ENCODE assay signal across 1 cellular context in genomic region chr16:53766304-53767016, GRCh38.
A peak's percentile ranks its signal among the peaks of the same experiment; 100 is the strongest.
TF ChIP-seq lines count a peak whose summit lies in the region.

No MANE protein-coding gene starts in this region.

TF ChIP-seq in HepG2, 621 proteins besides CTCF, POLR2A, EP300 and RAD21 (continued from another document and continues in another):
- no peak for TF ChIP-seq AFF4 (CRISPR knock-in tag; IDR thresholded peaks at IDR 0.05)
- TF ChIP-seq, protein P1, sequence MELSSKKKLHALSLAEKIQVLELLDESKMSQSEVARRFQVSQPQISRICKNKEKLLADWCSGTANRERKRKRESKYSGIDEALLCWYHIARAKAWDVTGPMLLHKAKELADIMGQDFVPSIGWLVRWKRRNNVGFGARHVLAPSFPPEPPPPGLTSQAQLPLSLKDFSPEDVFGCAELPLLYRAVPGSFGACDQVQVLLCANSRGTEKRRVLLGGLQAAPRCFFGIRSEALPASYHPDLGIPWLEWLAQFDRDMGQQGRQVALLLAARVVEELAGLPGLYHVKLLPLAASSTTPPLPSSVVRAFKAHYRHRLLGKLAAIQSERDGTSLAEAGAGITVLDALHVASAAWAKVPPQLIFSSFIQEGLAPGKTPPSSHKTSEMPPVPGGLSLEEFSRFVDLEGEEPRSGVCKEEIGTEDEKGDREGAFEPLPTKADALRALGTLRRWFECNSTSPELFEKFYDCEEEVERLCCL (CRISPR knock-in tag; IDR thresholded peaks at IDR 0.05; ENCODE audit: borderline replicate concordance) = no peak
- no peak for TF ChIP-seq ZFP62 (CRISPR knock-in tag; IDR thresholded peaks at IDR 0.05)
- peak; percentile 18; the same call in 1 of the 2 replicates for TF ChIP-seq ZNF710 (CRISPR knock-in tag; IDR thresholded peaks at IDR 0.05; ENCODE audit: borderline replicate concordance)
- no peak for TF ChIP-seq ZNF34 (CRISPR knock-in tag; IDR thresholded peaks at IDR 0.05; ENCODE audit: borderline replicate concordance)
- TF ChIP-seq ZNF629 (CRISPR knock-in tag; conservative IDR thresholded peaks at IDR 0.05) = peak; percentile 99
- TF ChIP-seq IKZF5 (CRISPR knock-in tag; IDR thresholded peaks at IDR 0.05) = peak; percentile 92
- TF ChIP-seq FOXJ3 (CRISPR knock-in tag; IDR thresholded peaks at IDR 0.05; ENCODE audit: borderline replicate concordance) = no peak
- no peak for TF ChIP-seq ZNF354B (CRISPR knock-in tag; IDR thresholded peaks at IDR 0.05)
- TF ChIP-seq HOMEZ (CRISPR knock-in tag; IDR thresholded peaks at IDR 0.05; ENCODE audit: low read depth) = peak; percentile 100
- TF ChIP-seq SMYD3 (CRISPR knock-in tag; IDR thresholded peaks at IDR 0.05) = no peak
- no peak for TF ChIP-seq HDAC6 (IDR thresholded peaks at IDR 0.05; ENCODE audit: low read depth, low read length)
- TF ChIP-seq NFKB2 (CRISPR knock-in tag; IDR thresholded peaks at IDR 0.05; ENCODE audit: borderline replicate concordance) = no peak
- TF ChIP-seq ZBTB8A (CRISPR knock-in tag; IDR thresholded peaks at IDR 0.05; ENCODE audit: borderline replicate concordance, low read depth) = no peak
- no peak for TF ChIP-seq ZNF432 (CRISPR knock-in tag; IDR thresholded peaks at IDR 0.05; ENCODE audit: borderline replicate concordance)
- no peak for TF ChIP-seq ZNF784 (CRISPR knock-in tag; IDR thresholded peaks at IDR 0.05; ENCODE audit: borderline replicate concordance)
- no peak for TF ChIP-seq ZNF124 (CRISPR knock-in tag; IDR thresholded peaks at IDR 0.05)
- TF ChIP-seq BCLAF1 (IDR thresholded peaks at IDR 0.05) = no peak
- TF ChIP-seq ZBTB2 (CRISPR knock-in tag; IDR thresholded peaks at IDR 0.05; ENCODE audit: low read depth) = no peak
- no peak for TF ChIP-seq HNRNPUL1 (IDR thresholded peaks at IDR 0.05; ENCODE audit: low read depth, low read length)
- no peak for TF ChIP-seq ZNF619 (CRISPR knock-in tag; IDR thresholded peaks at IDR 0.05)
- peak; percentile 69 for TF ChIP-seq ZMYM2 (CRISPR knock-in tag; IDR thresholded peaks at IDR 0.05)
- TF ChIP-seq EED (CRISPR knock-in tag; IDR thresholded peaks at IDR 0.05) = no peak
- TF ChIP-seq TOPORS (CRISPR knock-in tag; IDR thresholded peaks at IDR 0.05) = no peak
- TF ChIP-seq, protein P2, sequence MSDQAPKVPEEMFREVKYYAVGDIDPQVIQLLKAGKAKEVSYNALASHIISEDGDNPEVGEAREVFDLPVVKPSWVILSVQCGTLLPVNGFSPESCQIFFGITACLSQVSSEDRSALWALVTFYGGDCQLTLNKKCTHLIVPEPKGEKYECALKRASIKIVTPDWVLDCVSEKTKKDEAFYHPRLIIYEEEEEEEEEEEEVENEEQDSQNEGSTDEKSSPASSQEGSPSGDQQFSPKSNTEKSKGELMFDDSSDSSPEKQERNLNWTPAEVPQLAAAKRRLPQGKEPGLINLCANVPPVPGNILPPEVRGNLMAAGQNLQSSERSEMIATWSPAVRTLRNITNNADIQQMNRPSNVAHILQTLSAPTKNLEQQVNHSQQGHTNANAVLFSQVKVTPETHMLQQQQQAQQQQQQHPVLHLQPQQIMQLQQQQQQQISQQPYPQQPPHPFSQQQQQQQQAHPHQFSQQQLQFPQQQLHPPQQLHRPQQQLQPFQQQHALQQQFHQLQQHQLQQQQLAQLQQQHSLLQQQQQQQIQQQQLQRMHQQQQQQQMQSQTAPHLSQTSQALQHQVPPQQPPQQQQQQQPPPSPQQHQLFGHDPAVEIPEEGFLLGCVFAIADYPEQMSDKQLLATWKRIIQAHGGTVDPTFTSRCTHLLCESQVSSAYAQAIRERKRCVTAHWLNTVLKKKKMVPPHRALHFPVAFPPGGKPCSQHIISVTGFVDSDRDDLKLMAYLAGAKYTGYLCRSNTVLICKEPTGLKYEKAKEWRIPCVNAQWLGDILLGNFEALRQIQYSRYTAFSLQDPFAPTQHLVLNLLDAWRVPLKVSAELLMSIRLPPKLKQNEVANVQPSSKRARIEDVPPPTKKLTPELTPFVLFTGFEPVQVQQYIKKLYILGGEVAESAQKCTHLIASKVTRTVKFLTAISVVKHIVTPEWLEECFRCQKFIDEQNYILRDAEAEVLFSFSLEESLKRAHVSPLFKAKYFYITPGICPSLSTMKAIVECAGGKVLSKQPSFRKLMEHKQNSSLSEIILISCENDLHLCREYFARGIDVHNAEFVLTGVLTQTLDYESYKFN (CRISPR knock-in tag; conservative IDR thresholded peaks at IDR 0.05) = peak; percentile 69
- TF ChIP-seq, protein P3, sequence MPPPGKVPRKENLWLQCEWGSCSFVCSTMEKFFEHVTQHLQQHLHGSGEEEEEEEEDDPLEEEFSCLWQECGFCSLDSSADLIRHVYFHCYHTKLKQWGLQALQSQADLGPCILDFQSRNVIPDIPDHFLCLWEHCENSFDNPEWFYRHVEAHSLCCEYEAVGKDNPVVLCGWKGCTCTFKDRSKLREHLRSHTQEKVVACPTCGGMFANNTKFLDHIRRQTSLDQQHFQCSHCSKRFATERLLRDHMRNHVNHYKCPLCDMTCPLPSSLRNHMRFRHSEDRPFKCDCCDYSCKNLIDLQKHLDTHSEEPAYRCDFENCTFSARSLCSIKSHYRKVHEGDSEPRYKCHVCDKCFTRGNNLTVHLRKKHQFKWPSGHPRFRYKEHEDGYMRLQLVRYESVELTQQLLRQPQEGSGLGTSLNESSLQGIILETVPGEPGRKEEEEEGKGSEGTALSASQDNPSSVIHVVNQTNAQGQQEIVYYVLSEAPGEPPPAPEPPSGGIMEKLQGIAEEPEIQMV (CRISPR knock-in tag; IDR thresholded peaks at IDR 0.05; ENCODE audit: low read depth) = peak; percentile 33; the same call in 1 of the 2 replicates
- TF ChIP-seq ZNF660 (CRISPR knock-in tag; IDR thresholded peaks at IDR 0.05; ENCODE audit: borderline replicate concordance, low read depth) = no peak
- TF ChIP-seq SOX13 (IDR thresholded peaks at IDR 0.05) = no peak
- peak in 1 of 2 experiments; percentile 83; a peak in 2 of 4 replicates for TF ChIP-seq SOX13 (CRISPR knock-in tag; conservative IDR thresholded peaks at IDR 0.05 in 1 of 2, IDR thresholded peaks at IDR 0.05 in 1 of 2)
- no peak for TF ChIP-seq KLF13 (CRISPR knock-in tag; IDR thresholded peaks at IDR 0.05)
